ENCODE assay signal across 7 cellular contexts in genomic region chr22:37817705-37818311, GRCh38. TPM values are rescaled to one million over a fixed set of nuclear protein-coding genes. Genes with fewer than 3 reads are reported as not detected.
A peak's percentile ranks its signal among the peaks of the same experiment; 100 is the strongest.
DNase-seq lines count a peak whose midpoint lies in the region; ATAC-seq and TF ChIP-seq lines count a peak whose summit lies in the region.

No MANE protein-coding gene starts in this region.

- H3K9me3 ChIP-seq in right cardiac atrium (ENCODE audit: control insufficient read depth, low read length): no peaks in the 10 kb centered on the region

- peak; percentile 96 for TF ChIP-seq CTCF in GM13977 (IDR thresholded peaks at IDR 0.05; ENCODE audit: extremely low read depth, insufficient read depth, missing control alignments)

- in situ Hi-C loops in GM13977 (cut with MboI; ENCODE audit: low pct_unique_long_range_greater_than_20kb, low sequenced_read_pairs, unreplicated experiment): no loop called here

- peak overlapping the region; percentile 46 for H3K4me3 ChIP-seq in right cardiac atrium (ENCODE audit: low read length)

- peaks cover 4% of the 10 kb centered on the region for H3K4me1 ChIP-seq in right cardiac atrium (ENCODE audit: control insufficient read depth, insufficient read depth, low read length)

- WGBS in right cardiac atrium: 1% methylated on average over 27 of the region's 27 CpGs

- H3K27ac ChIP-seq in right cardiac atrium (ENCODE audit: low read length): no peak overlapping the region

- intact Hi-C loops in right cardiac atrium (cut with DNase I): loop anchor here (2.0 to 10.0 kb wide), 6 partner anchors 27 to 147 kb away; partner anchors contain the start of genes ANKRD54 (in 1 of the 4), C22orf23 (in 1 of the 4) and POLR2F (in 1 of the 4)

- ATAC-seq in right cardiac atrium: peak; percentile 92

- DNase-seq in GM13977 (ENCODE audit: low spot score): peak; percentile 95
- DNase-seq in MV-4-11 (lab: John Stamatoyannopoulos, UW): peak; percentile 61
- DNase-seq in T-helper 1 cell: peak; percentile 57 to 75 (median 71)
- DNase-seq in amniotic stem cell (lab: John Stamatoyannopoulos, UW): peak; percentile 76
- peak; percentile 80 to 94 (median 94) for DNase-seq in right cardiac atrium
- DNase-seq in pulmonary artery endothelial cell (ENCODE audit: low read depth, low spot score): peak; percentile 33
- DNase-seq in ureter (ENCODE audit: low spot score): peak; percentile 86

- no peaks in the 10 kb centered on the region for H3K27me3 ChIP-seq in right cardiac atrium (ENCODE audit: control insufficient read depth, insufficient read depth)

RNA-seq across cellular contexts. Expression of gene GALR3, which starts 5.4 kb away (rescaled TPM):
- not detected for total RNA-seq in right cardiac atrium
- polyA plus RNA-seq in right cardiac atrium: not detected
- total RNA-seq in pulmonary artery endothelial cell: not detected in 2 replicates
- not detected for total RNA-seq in ureter

RNA-seq across cellular contexts. Expression of gene GCAT, which starts 10.1 kb away (rescaled TPM):
- total RNA-seq in right cardiac atrium: 10 to 100 TPM; 10.3 to 20.2 (median 15.3) TPM
- 19.5 TPM for polyA plus RNA-seq in right cardiac atrium
- 33.8 and 48.3 TPM in 2 replicates for total RNA-seq in pulmonary artery endothelial cell
- total RNA-seq in ureter: 13.4 TPM

RNA-seq across cellular contexts. Expression of gene ANKRD54, which starts 26.3 kb away (rescaled TPM):
- 10 to 100 TPM; 10.9 to 16.5 (median 14.5) TPM for total RNA-seq in right cardiac atrium
- 12.1 TPM for polyA plus RNA-seq in right cardiac atrium
- 25.7 and 27.1 TPM in 2 replicates for total RNA-seq in pulmonary artery endothelial cell
- 26.9 TPM for total RNA-seq in ureter

RNA-seq across cellular contexts. Expression of gene EIF3L, which starts 31.4 kb away (rescaled TPM):
- total RNA-seq in right cardiac atrium: 100 to 1,000 TPM; 291 to 354 (median 334) TPM
- polyA plus RNA-seq in right cardiac atrium: 144 TPM
- 388 and 436 TPM in 2 replicates for total RNA-seq in pulmonary artery endothelial cell
- 544 TPM for total RNA-seq in ureter

Comparison
In these comparisons a context has a peak if more than half of its experiments do, and no peak if none do; other contexts are left out.
1. DNase-seq: peak in every context shown above with its lines; median percentile 95 in GM13977; 94 in right cardiac atrium; 86 in ureter; 76 in amniotic stem cell; 71 in T-helper 1 cell; 61 in MV-4-11; 33 in pulmonary artery endothelial cell.